ENCODE assay signal across 8 cellular contexts in genomic region chrX:47311857-47312774, GRCh38. TPM values are rescaled to one million over a fixed set of nuclear protein-coding genes. Genes with fewer than 3 reads are reported as not detected.
DNase-seq lines count a peak whose midpoint lies in the region; ATAC-seq and TF ChIP-seq lines count a peak whose summit lies in the region.

No MANE protein-coding gene starts in this region.

- intact Hi-C loops in mucosa of descending colon (cut with DNase I, micrococcal nuclease), result no loop called here

- H3K4me3 ChIP-seq in mucosa of descending colon, result no peak overlapping the region

- ATAC-seq in mucosa of descending colon, result peak; percentile 62
- ATAC-seq in HG03025 (IDR thresholded peaks at IDR 0.05; ENCODE audit: low FRiP score, unreplicated experiment), result no peak

- peak overlapping the region; percentile 14; the same call in 1 of the 2 replicates for H3K9ac ChIP-seq in ES-I3 (ENCODE audit: low read depth, low read length)

- peak; percentile 39; the same call in 1 of the 2 replicates for TF ChIP-seq CTCF in LNCAP (IDR thresholded peaks at IDR 0.05)
- TF ChIP-seq CTCF in mucosa of descending colon (IDR thresholded peaks at IDR 0.05), result no peak

- H3K4me1 ChIP-seq in ES-I3 (ENCODE audit: insufficient read depth, low read length) (peaks cover 11% of the 10 kb centered on the region), mucosa of descending colon (ENCODE audit: low read depth) (no peaks in the 10 kb centered on the region)

- H3K9me3 ChIP-seq in ES-I3 (ENCODE audit: control insufficient read depth, insufficient read depth, low read length) (no peaks in the 10 kb centered on the region), mucosa of descending colon (no peaks in the 10 kb centered on the region)

- H3K36me3 ChIP-seq in ES-I3 (ENCODE audit: insufficient read depth, low read length) (no peaks in the 10 kb centered on the region), mucosa of descending colon (ENCODE audit: low read depth) (no peaks in the 10 kb centered on the region)

- DNase-seq in activated CD4-positive, alpha-beta T cell treated with anti-CD3 and anti-CD28 coated beads for 1 hour, result peak; percentile 26
- DNase-seq in effector CD4-positive, alpha-beta T cell, result peak; percentile 12
- DNase-seq in mucosa of descending colon (peak in 2 of 3 donors; percentile 44 to 47), superior temporal gyrus (ENCODE audit: extremely low spot score) (peak; percentile 20), iPS-NIHi11 (ENCODE audit: low spot score) (no peak)

RNA-seq across cellular contexts. Expression of gene ZNF157, which starts 58.3 kb away (rescaled TPM):
- total RNA-seq in mucosa of descending colon, result under 1 TPM in 1 of 3 donors, not detected in 2; 0.51 TPM
